Comparison of ENCODE assay signal across 8 cellular contexts in genomic region chr17:71460943-71461342, GRCh38.
DNase-seq lines count a peak whose midpoint lies in the region; ATAC-seq and TF ChIP-seq lines count a peak whose summit lies in the region.

No MANE protein-coding gene starts in this region.

- H3K9me3 ChIP-seq in esophagus muscularis mucosa (no peaks in the 10 kb centered on the region), prostate gland (no peaks in the 10 kb centered on the region)

- H3K36me3 ChIP-seq in esophagus muscularis mucosa (no peaks in the 10 kb centered on the region), prostate gland (no peaks in the 10 kb centered on the region)

- no peak for ATAC-seq in GM18520 (IDR thresholded peaks at IDR 0.05; ENCODE audit: unreplicated experiment)

- H3K27ac ChIP-seq in esophagus muscularis mucosa (replicated peaks in 1 of 4) = no peak overlapping the region
- H3K27ac ChIP-seq in prostate gland = no peak overlapping the region

- DNase-seq in DMS 273 (lab: John Stamatoyannopoulos, UW; ENCODE audit: unreplicated experiment) (peak; percentile 45), DMS 273 treated with DMSO at 0.1 percent for 48 hours (lab: John Stamatoyannopoulos, UW) (no peak), NCI-H748 treated with DMSO at 0.1 percent for 48 hours (lab: John Stamatoyannopoulos, UW) (peak; percentile 62), esophagus muscularis mucosa (ENCODE audit: extremely low spot score) (no peak), prostate gland (ENCODE audit: low spot score) (no peak), immature natural killer cell (no peak)
- no peak for DNase-seq in stimulated activated CD4-positive, alpha-beta T cell treated with anti-CD3 and anti-CD28 coated beads, Interleukin-12 subunit alpha, Interleukin-12 subunit beta, amount 100 ng/mL, for 4 hours

- no peaks in the 10 kb centered on the region for H3K4me1 Mint-ChIP-seq in immature natural killer cell

- peaks cover 2 to 31% (median 10%) of the 10 kb centered on the region in 6 donors for H3K9me3 Mint-ChIP-seq in immature natural killer cell

- no peaks in the 10 kb centered on the region for H3K36me3 Mint-ChIP-seq in immature natural killer cell

- H3K27ac Mint-ChIP-seq in immature natural killer cell = no peak overlapping the region

- H3K27me3 ChIP-seq in esophagus muscularis mucosa (no peaks in the 10 kb centered on the region), prostate gland (replicated peaks; ENCODE audit: insufficient read depth) (no peaks in the 10 kb centered on the region)

- TF ChIP-seq POLR2A in esophagus muscularis mucosa (IDR thresholded peaks at IDR 0.05; ENCODE audit: low read depth) (no peak), prostate gland (IDR thresholded peaks at IDR 0.05) (no peak)

- H3K4me3 ChIP-seq in esophagus muscularis mucosa (no peak overlapping the region), prostate gland (no peak overlapping the region)

- 80% methylated on average over 4 of the region's 4 CpGs for WGBS in esophagus muscularis mucosa
- 89% methylated on average over 4 of the region's 4 CpGs for WGBS in prostate gland

- intact Hi-C loops in esophagus muscularis mucosa (cut with DNase I) (loop anchor here (10.0 kb wide), 1 partner anchor 1074 kb away; no protein-coding TSS in a partner anchor), prostate gland (cut with DNase I) (no loop called here)

- peaks cover 0 to 2% (median 0%) of the 10 kb centered on the region in 3 donors for H3K27me3 Mint-ChIP-seq in immature natural killer cell (ENCODE audit: low read depth in 3 of 3)

- H3K4me1 ChIP-seq in esophagus muscularis mucosa = no peaks in the 10 kb centered on the region
- no peaks in the 10 kb centered on the region for H3K4me1 ChIP-seq in prostate gland (replicated peaks)

- no peak overlapping the region for H3K4me3 Mint-ChIP-seq in immature natural killer cell

- TF ChIP-seq CTCF in esophagus muscularis mucosa (IDR thresholded peaks at IDR 0.05) (peak in 2 of 3 experiments; percentile 6 to 13), prostate gland (IDR thresholded peaks at IDR 0.05) (peak in 3 of 4 experiments; percentile 24 to 27 (median 26))

- no peak for TF ChIP-seq EP300 in esophagus muscularis mucosa (IDR thresholded peaks at IDR 0.05)

Comparison
In these comparisons a context has a peak if more than half of its experiments do, and no peak if none do; other contexts are left out.
1. DNase-seq: peak in DMS 273 (single experiment) and NCI-H748 treated with DMSO at 0.1 percent for 48 hours (single experiment); none in DMS 273 treated with DMSO at 0.1 percent for 48 hours (single experiment), esophagus muscularis mucosa (single experiment), prostate gland (single experiment), stimulated activated CD4-positive, alpha-beta T cell treated with anti-CD3 and anti-CD28 coated beads, Interleukin-12 subunit alpha, Interleukin-12 subunit beta, amount 100 ng/mL, for 4 hours (single experiment) and immature natural killer cell (0 of 3).